Comparison of ENCODE assay signal across 2 cellular contexts in genomic region chr2:128170776-128171175, GRCh38.
TF ChIP-seq lines count a peak whose summit lies in the region.

No MANE protein-coding gene starts in this region.

TF ChIP-seq in HepG2, 621 proteins besides CTCF, POLR2A, EP300 and RAD21 (continued from another document and continues in another):
- no peak for TF ChIP-seq TERF1 (CRISPR knock-in tag; IDR thresholded peaks at IDR 0.05)
- TF ChIP-seq SOX13 (IDR thresholded peaks at IDR 0.05), result no peak
- no peak for TF ChIP-seq SOX13 (CRISPR knock-in tag; conservative IDR thresholded peaks at IDR 0.05 in 1 of 2, IDR thresholded peaks at IDR 0.05 in 1 of 2)
- TF ChIP-seq KMT2A (CRISPR knock-in tag; IDR thresholded peaks at IDR 0.05), result 0 out of 2 replicates have a peak, but pooled peaks have one; percentile 5
- TF ChIP-seq PRMT3 (CRISPR knock-in tag; IDR thresholded peaks at IDR 0.05; ENCODE audit: borderline replicate concordance, low read depth), result 0 out of 2 replicates have a peak, but pooled peaks have one; percentile 4
- TF ChIP-seq ZNF24 (IDR thresholded peaks at IDR 0.05), result no peak
- peak; percentile 55 for TF ChIP-seq PRPF4 (IDR thresholded peaks at IDR 0.05; ENCODE audit: low read depth, low read length, poor library complexity, severe bottlenecking)
- no peak for TF ChIP-seq ZNF773 (CRISPR knock-in tag; IDR thresholded peaks at IDR 0.05; ENCODE audit: borderline replicate concordance)
- 0 out of 2 replicates have a peak, but pooled peaks have one; percentile 0 for TF ChIP-seq ZFX (CRISPR knock-in tag; IDR thresholded peaks at IDR 0.05; ENCODE audit: low read depth)
- TF ChIP-seq ISX (CRISPR knock-in tag; conservative IDR thresholded peaks at IDR 0.05), result 0 out of 2 replicates have a peak, but pooled peaks have one; percentile 5
- no peak for TF ChIP-seq LCORL (IDR thresholded peaks at IDR 0.05)
- no peak; the same call in 1 of the 2 replicates for TF ChIP-seq LCORL (CRISPR knock-in tag; IDR thresholded peaks at IDR 0.05)
- TF ChIP-seq EED (CRISPR knock-in tag; IDR thresholded peaks at IDR 0.05), result no peak
- TF ChIP-seq MLX (CRISPR knock-in tag; IDR thresholded peaks at IDR 0.05), result no peak
- no peak for TF ChIP-seq MZF1 (CRISPR knock-in tag; IDR thresholded peaks at IDR 0.05; ENCODE audit: borderline replicate concordance)
- TF ChIP-seq ZNF101 (CRISPR knock-in tag; IDR thresholded peaks at IDR 0.05; ENCODE audit: borderline replicate concordance, low read depth), result 0 out of 2 replicates have a peak, but pooled peaks have one; percentile 9
- TF ChIP-seq ZNF878 (CRISPR knock-in tag; IDR thresholded peaks at IDR 0.05), result no peak
- no peak for TF ChIP-seq RARA (CRISPR knock-in tag; IDR thresholded peaks at IDR 0.05)
- no peak for TF ChIP-seq ZNF570 (CRISPR knock-in tag; IDR thresholded peaks at IDR 0.05; ENCODE audit: borderline replicate concordance)
- 0 out of 2 replicates have a peak, but pooled peaks have one; percentile 4 for TF ChIP-seq ZNF556 (CRISPR knock-in tag; IDR thresholded peaks at IDR 0.05; ENCODE audit: borderline replicate concordance)
- no peak for TF ChIP-seq ZBTB37 (CRISPR knock-in tag; IDR thresholded peaks at IDR 0.05)
- no peak for TF ChIP-seq HOXA9 (CRISPR knock-in tag; IDR thresholded peaks at IDR 0.05; ENCODE audit: borderline replicate concordance)
- no peak for TF ChIP-seq ZFP37 (CRISPR knock-in tag; IDR thresholded peaks at IDR 0.05; ENCODE audit: borderline replicate concordance)
- no peak for TF ChIP-seq ZNF510 (CRISPR knock-in tag; IDR thresholded peaks at IDR 0.05; ENCODE audit: low read depth)
- no peak for TF ChIP-seq ZNF749 (CRISPR knock-in tag; IDR thresholded peaks at IDR 0.05; ENCODE audit: borderline replicate concordance)
- TF ChIP-seq ZNF597 (CRISPR knock-in tag; IDR thresholded peaks at IDR 0.05), result no peak
- no peak for TF ChIP-seq ZMAT5 (CRISPR knock-in tag; IDR thresholded peaks at IDR 0.05; ENCODE audit: borderline replicate concordance, low read depth)
- TF ChIP-seq ZC3H4 (CRISPR knock-in tag; IDR thresholded peaks at IDR 0.05; ENCODE audit: borderline replicate concordance), result peak; percentile 75; the same call in 1 of the 2 replicates
- TF ChIP-seq ZNF567 (CRISPR knock-in tag; IDR thresholded peaks at IDR 0.05; ENCODE audit: borderline replicate concordance), result 0 out of 2 replicates have a peak, but pooled peaks have one; percentile 39

TF ChIP-seq in WTC11, 78 proteins besides CTCF, POLR2A, EP300 and RAD21 (continued from another document):
- no peak for TF ChIP-seq AR (CRISPR knock-in tag; IDR thresholded peaks at IDR 0.05)
TF ChIP-seq in WTC11: peak in this region for 0.
